9 cellular contexts compared by ENCODE assay signal in genomic region chr10:125083576-125083920, GRCh38.
DNase-seq lines count a peak whose midpoint lies in the region; ATAC-seq and TF ChIP-seq lines count a peak whose summit lies in the region.
"Had no signal": no experiment of that assay in that cellular context is flagged by ENCODE, and none has a peak within 500 bp of the region (broad histone marks: within the 10 kb centered on the region; RNA-seq: fewer than 3 reads in every experiment).

No MANE protein-coding gene starts in this region.

- H3K4me1 ChIP-seq in foreskin keratinocyte = peaks cover 11% of the 10 kb centered on the region
- peaks cover 77% of the 10 kb centered on the region for H3K4me1 ChIP-seq in psoas muscle

- H3K27ac Mint-ChIP-seq in activated naive CD4-positive, alpha-beta T cell treated with anti-CD3 and anti-CD28 coated beads, Interleukin-2, amount 10 ng/mL, durations not matched to agents 7 days and 5 days = no peak overlapping the region

- intact Hi-C loops in psoas muscle (cut with DNase I) = loop anchor here in 1 of 2 donors (5.0 kb wide), 2 partner anchors 34 to 69 kb away; no protein-coding TSS in a partner anchor

- H3K4me1 Mint-ChIP-seq in activated naive CD4-positive, alpha-beta T cell treated with anti-CD3 and anti-CD28 coated beads, Interleukin-2, amount 10 ng/mL, durations not matched to agents 7 days and 5 days = no peaks in the 10 kb centered on the region

- H3K4me3 ChIP-seq in psoas muscle = peak overlapping the region; percentile 13

- no peaks in the 10 kb centered on the region for H3K9me3 Mint-ChIP-seq in activated naive CD4-positive, alpha-beta T cell treated with anti-CD3 and anti-CD28 coated beads, Interleukin-2, amount 10 ng/mL, durations not matched to agents 7 days and 5 days

- no peaks in the 10 kb centered on the region for H3K27me3 ChIP-seq in foreskin keratinocyte
- no peaks in the 10 kb centered on the region for H3K27me3 ChIP-seq in psoas muscle (ENCODE audit: insufficient read depth in 3 of 3, low read length in 2 of 3)

- no peaks in the 10 kb centered on the region for H3K36me3 Mint-ChIP-seq in activated naive CD4-positive, alpha-beta T cell treated with anti-CD3 and anti-CD28 coated beads, Interleukin-2, amount 10 ng/mL, durations not matched to agents 7 days and 5 days

- DNase-seq in foreskin keratinocyte (no peak), psoas muscle (peak in 1 of 2 donors; percentile 83)
- no peak for DNase-seq in stimulated activated CD4-positive, alpha-beta T cell treated with anti-CD3 and anti-CD28 coated beads, Interleukin-15, amount 100 ng/mL, for 24 hours
- DNase-seq in activated naive CD4-positive, alpha-beta T cell treated with anti-CD3 and anti-CD28 coated beads, Interleukin-2, amount 10 ng/mL, durations not matched to agents 7 days and 5 days = no peak
- DNase-seq in activated CD8-positive, alpha-beta memory T cell treated with anti-CD3 and anti-CD28 coated beads for 24 hours = no peak
- DNase-seq: DMS 273 treated with DMSO at 0.1 percent for 48 hours had no signal

- CTCF ChIA-PET in activated naive CD4-positive, alpha-beta T cell treated with anti-CD3 and anti-CD28 coated beads, Interleukin-2, amount 10 ng/mL, durations not matched to agents 7 days and 5 days (lab: Charles Lee) = interaction anchor here (1.0 to 1.1 kb wide), 2 partner anchors 10 to 70 kb away, joined by 3 to 4 read pairs; no protein-coding TSS in a partner anchor

- peaks cover 12% of the 10 kb centered on the region for H3K27me3 Mint-ChIP-seq in activated naive CD4-positive, alpha-beta T cell treated with anti-CD3 and anti-CD28 coated beads, Interleukin-2, amount 10 ng/mL, durations not matched to agents 7 days and 5 days

- H3K27ac ChIP-seq in C4-2B = peak overlapping the region; percentile 91
- peak overlapping the region; percentile 71; the same call in 1 of the 2 replicates for H3K27ac ChIP-seq in VCaP
- H3K27ac ChIP-seq in foreskin keratinocyte = peak overlapping the region; percentile 32
- peak overlapping the region; percentile 95 for H3K27ac ChIP-seq in psoas muscle

- ATAC-seq in foreskin keratinocyte (no peak), psoas muscle (peak; percentile 6 to 59 (median 51)), GM21515 (IDR thresholded peaks at IDR 0.05; ENCODE audit: unreplicated experiment) (no peak)

- H3K4me3 Mint-ChIP-seq in activated naive CD4-positive, alpha-beta T cell treated with anti-CD3 and anti-CD28 coated beads, Interleukin-2, amount 10 ng/mL, durations not matched to agents 7 days and 5 days = no peak overlapping the region

- H3K36me3 ChIP-seq in psoas muscle (ENCODE audit: insufficient read depth in 1 of 2, low read depth in 1 of 2) = no peaks in the 10 kb centered on the region

- H3K9me3 ChIP-seq in psoas muscle = no peaks in the 10 kb centered on the region

- 41 to 71% (median 45%) methylated on average over 10 of the region's 10 CpGs for WGBS in psoas muscle, 3 donors

- TF ChIP-seq CTCF in C4-2B (conservative IDR thresholded peaks at IDR 0.05) (no peak), VCaP (conservative IDR thresholded peaks at IDR 0.05) (no peak), foreskin keratinocyte (conservative IDR thresholded peaks at IDR 0.05) (no peak), psoas muscle (IDR thresholded peaks at IDR 0.05) (no peak)

Comparison
In these comparisons a context has a peak if more than half of its experiments do, and no peak if none do; other contexts are left out.
1. H3K27ac ChIP-seq: peak in every context shown above with its lines; median percentile 95 in psoas muscle; 91 in C4-2B; 71 in VCaP; 32 in foreskin keratinocyte.
2. ATAC-seq: peak in psoas muscle (4 of 4); none in foreskin keratinocyte (single experiment) and GM21515 (single experiment).